Comparison of ENCODE assay signal across 17 cellular contexts in genomic region chr13:77031869-77032268, GRCh38. TPM values are rescaled to one million over a fixed set of nuclear protein-coding genes. Genes with fewer than 3 reads are reported as not detected.
DNase-seq lines count a peak whose midpoint lies in the region; ATAC-seq and TF ChIP-seq lines count a peak whose summit lies in the region.
"Had no signal": no experiment of that assay in that cellular context is flagged by ENCODE, and none has a peak within 500 bp of the region (broad histone marks: within the 10 kb centered on the region; RNA-seq: fewer than 3 reads in every experiment).

No MANE protein-coding gene starts in this region.

- no peaks in the 10 kb centered on the region for H3K36me3 ChIP-seq in adrenal gland (replicated peaks in 1 of 2)
- H3K36me3 ChIP-seq: BLaER1 treated with 17β-estradiol and CSF1 and Interleukin-3, amounts not matched to agents 10 nM and 100 nM had no signal

- no peaks in the 10 kb centered on the region for H3K9me3 ChIP-seq in adrenal gland (replicated peaks in 1 of 3)

- H3K36me3 Mint-ChIP-seq in activated CD4-positive, alpha-beta T cell treated with anti-CD3 and anti-CD28 coated beads, Interleukin-2, amount 10 ng/mL, durations not matched to agents 24 days and 14 days (ENCODE audit: low read depth) = no peaks in the 10 kb centered on the region
- H3K36me3 Mint-ChIP-seq: CD4-positive, CD25-positive, alpha-beta regulatory T cell had no signal

- no peak overlapping the region for H3K4me3 Mint-ChIP-seq in activated CD4-positive, alpha-beta T cell treated with anti-CD3 and anti-CD28 coated beads, Interleukin-2, amount 10 ng/mL, durations not matched to agents 24 days and 14 days
- H3K4me3 Mint-ChIP-seq: CD4-positive, CD25-positive, alpha-beta regulatory T cell; HFFc6 had no signal

- intact Hi-C loops in activated CD4-positive, alpha-beta T cell treated with anti-CD3 and anti-CD28 coated beads, Interleukin-2, amount 10 ng/mL, durations not matched to agents 24 days and 14 days (cut with micrococcal nuclease) = no loop called here
- intact Hi-C loops in dorsolateral prefrontal cortex (cut with DNase I) (no loop called here), posterior cingulate gyrus (cut with DNase I) (no loop called here), adrenal gland (cut with DNase I) (no loop called here)

- peaks cover 22% of the 10 kb centered on the region for H3K4me1 Mint-ChIP-seq in activated CD4-positive, alpha-beta T cell treated with anti-CD3 and anti-CD28 coated beads, Interleukin-2, amount 10 ng/mL, durations not matched to agents 24 days and 14 days

- DNase-seq in activated CD4-positive, alpha-beta T cell treated with anti-CD3 and anti-CD28 coated beads, Interleukin-2, amount 10 ng/mL, durations not matched to agents 24 days and 14 days = peak; percentile 35
- no peak for DNase-seq in activated CD4-positive, alpha-beta T cell treated with anti-CD3 and anti-CD28 coated beads for 48 hours
- peak; percentile 36 for DNase-seq in NCI-H82 treated with DMSO at 0.1 percent for 48 hours (lab: John Stamatoyannopoulos, UW; ENCODE audit: unreplicated experiment)
- peak in 7 of 10 donors; percentile 19 to 72 (median 58) for DNase-seq in dorsolateral prefrontal cortex
- DNase-seq in posterior cingulate gyrus = peak in 8 of 10 donors; percentile 23 to 93 (median 54)
- no peak for DNase-seq in NCI-H510A treated with DMSO at 0.1 percent for 48 hours (lab: John Stamatoyannopoulos, UW)
- no peak for DNase-seq in adrenal gland
- DNase-seq: 8988T; AML-193; CD4-positive, CD25-positive, alpha-beta regulatory T cell; COR-L47; DMS53; HCEC 1CT; HFFc6 had no signal

- no peak overlapping the region for H3K27ac ChIP-seq in dorsolateral prefrontal cortex
- no peak overlapping the region for H3K27ac ChIP-seq in adrenal gland
- H3K27ac ChIP-seq: BLaER1 treated with 17β-estradiol and CSF1 and Interleukin-3, amounts not matched to agents 10 nM and 100 nM; HL-60 had no signal

- H3K27ac Mint-ChIP-seq in activated CD4-positive, alpha-beta T cell treated with anti-CD3 and anti-CD28 coated beads, Interleukin-2, amount 10 ng/mL, durations not matched to agents 24 days and 14 days = no peak overlapping the region
- H3K27ac Mint-ChIP-seq: CD4-positive, CD25-positive, alpha-beta regulatory T cell; HFFc6 had no signal

- 98 to 100% (median 99%) methylated on average over 3 of the region's 3 CpGs for WGBS in adrenal gland, 4 donors

- H3K27me3 ChIP-seq in dorsolateral prefrontal cortex (no peaks in the 10 kb centered on the region), adrenal gland (no peaks in the 10 kb centered on the region)
- H3K27me3 ChIP-seq: BLaER1 treated with 17β-estradiol and CSF1 and Interleukin-3, amounts not matched to agents 10 nM and 100 nM had no signal

- ATAC-seq in HG02623 (IDR thresholded peaks at IDR 0.05; ENCODE audit: unreplicated experiment) = no peak

- TF ChIP-seq CTCF in dorsolateral prefrontal cortex (IDR thresholded peaks at IDR 0.05 in 54 of 56, conservative IDR thresholded peaks at IDR 0.05 in 2 of 56; ENCODE audit: low read depth in 1 of 56, partially characterized antibody in 56 of 56) (no peak), adrenal gland (IDR thresholded peaks at IDR 0.05) (no peak)

- H3K4me1 ChIP-seq in adrenal gland (replicated peaks in 1 of 2) = peaks cover 12 to 22% of the 10 kb centered on the region in 2 donors

- H3K4me3 ChIP-seq in dorsolateral prefrontal cortex (no peak overlapping the region), adrenal gland (no peak overlapping the region)
- H3K4me3 ChIP-seq: BLaER1 treated with 17β-estradiol and CSF1 and Interleukin-3, amounts not matched to agents 10 nM and 100 nM had no signal

- H3K27me3 Mint-ChIP-seq in activated CD4-positive, alpha-beta T cell treated with anti-CD3 and anti-CD28 coated beads, Interleukin-2, amount 10 ng/mL, durations not matched to agents 24 days and 14 days = no peaks in the 10 kb centered on the region

- TF ChIP-seq POLR2A in adrenal gland (IDR thresholded peaks at IDR 0.05) = no peak

- H3K9me3 Mint-ChIP-seq in activated CD4-positive, alpha-beta T cell treated with anti-CD3 and anti-CD28 coated beads, Interleukin-2, amount 10 ng/mL, durations not matched to agents 24 days and 14 days = no peaks in the 10 kb centered on the region
- H3K9me3 Mint-ChIP-seq: CD4-positive, CD25-positive, alpha-beta regulatory T cell; HFFc6 had no signal

RNA-seq across cellular contexts. Expression of gene FBXL3, which starts 4.9 kb away (rescaled TPM):
- total RNA-seq in activated CD4-positive, alpha-beta T cell treated with anti-CD3 and anti-CD28 coated beads, Interleukin-2, amount 10 ng/mL, durations not matched to agents 24 days and 14 days = 36.0 and 41.6 TPM in 2 replicates
- total RNA-seq in dorsolateral prefrontal cortex (10 to 100 TPM; 48.6 to 79.1 (median 59.0) TPM), adrenal gland (10 to 100 TPM; 30.5 to 87.4 (median 50.0) TPM)
- 10 to 100 TPM; 12.1 to 45.4 (median 14.4) TPM for polyA plus RNA-seq in adrenal gland

RNA-seq across cellular contexts. Expression of gene CLN5, which starts 40.0 kb away (rescaled TPM):
- total RNA-seq in activated CD4-positive, alpha-beta T cell treated with anti-CD3 and anti-CD28 coated beads, Interleukin-2, amount 10 ng/mL, durations not matched to agents 24 days and 14 days = 15.6 and 15.7 TPM in 2 replicates
- total RNA-seq in dorsolateral prefrontal cortex (10 to 100 TPM; 15.1 to 34.3 (median 21.5) TPM), adrenal gland (10 to 100 TPM; 21.6 to 46.9 (median 37.1) TPM)
- 10 to 100 TPM; 16.7 to 42.7 (median 21.3) TPM for polyA plus RNA-seq in adrenal gland

Comparison
In these comparisons a context has a peak if more than half of its experiments do, and no peak if none do; other contexts are left out.
1. DNase-seq: peak in activated CD4-positive, alpha-beta T cell treated with anti-CD3 and anti-CD28 coated beads, Interleukin-2, amount 10 ng/mL, durations not matched to agents 24 days and 14 days (single experiment), NCI-H82 treated with DMSO at 0.1 percent for 48 hours (single experiment), dorsolateral prefrontal cortex (7 of 10) and posterior cingulate gyrus (8 of 10); none in activated CD4-positive, alpha-beta T cell treated with anti-CD3 and anti-CD28 coated beads for 48 hours (single experiment), NCI-H510A treated with DMSO at 0.1 percent for 48 hours (single experiment) and adrenal gland (0 of 7).